In genomic region chr10:44344727-44345126, GRCh38 we compare ENCODE assay signal across 23 cellular contexts. TPM values are rescaled to one million over a fixed set of nuclear protein-coding genes. Genes with fewer than 3 reads are reported as not detected.
"Had no signal": no experiment of that assay in that cellular context is flagged by ENCODE, and none has a peak within 500 bp of the region (broad histone marks: within the 10 kb centered on the region; RNA-seq: fewer than 3 reads in every experiment).

No MANE protein-coding gene starts in this region.

- H3K4me3 Mint-ChIP-seq: naive thymus-derived CD4-positive, alpha-beta T cell; nephron; neural progenitor cell; stimulated activated memory B cell treated with anti-CD40 and anti-IgM and Interleukin-4, amounts not matched to agents 10 μg/mL and 1 μg/mL and 100 μg/mL, for 72 hours; type B pancreatic cell had no signal

- H3K27ac Mint-ChIP-seq: naive thymus-derived CD4-positive, alpha-beta T cell; neural progenitor cell; stimulated activated memory B cell treated with anti-CD40 and anti-IgM and Interleukin-4, amounts not matched to agents 10 μg/mL and 1 μg/mL and 100 μg/mL, for 72 hours; type B pancreatic cell had no signal

- H3K4me2 ChIP-seq: neural progenitor cell, smooth muscle cell had no signal

- H3K4me3 ChIP-seq: coronary artery, esophagus squamous epithelium, left lung, neural progenitor cell, prostate gland, right atrium auricular region, smooth muscle cell, testis, tibial artery had no signal

- H2AFZ ChIP-seq: parathyroid adenoma had no signal

- H3K9ac ChIP-seq: neural progenitor cell, parathyroid adenoma had no signal

- H3K9me3 ChIP-seq: esophagus squamous epithelium, left lung, prostate gland, right atrium auricular region, testis, tibial artery had no signal

- H3K4me1 Mint-ChIP-seq: naive thymus-derived CD4-positive, alpha-beta T cell; neural progenitor cell; stimulated activated memory B cell treated with anti-CD40 and anti-IgM and Interleukin-4, amounts not matched to agents 10 μg/mL and 1 μg/mL and 100 μg/mL, for 72 hours had no signal

- H3K9me3 Mint-ChIP-seq: naive thymus-derived CD4-positive, alpha-beta T cell; nephron; stimulated activated memory B cell treated with anti-CD40 and anti-IgM and Interleukin-4, amounts not matched to agents 10 μg/mL and 1 μg/mL and 100 μg/mL, for 72 hours; type B pancreatic cell had no signal

- DNase-seq: dermis blood vessel endothelial cell; effector memory CD4-positive, alpha-beta T cell; erythroblast; esophagus squamous epithelium; kidney; left lung; mesenchymal stem cell; midbrain; naive thymus-derived CD4-positive, alpha-beta T cell; stimulated activated CD4-positive, alpha-beta T cell treated with anti-CD3 and anti-CD28 coated beads, Interleukin-4, amount 100 ng/mL, for 4 hours; stimulated activated naive CD8-positive, alpha-beta T cell treated with anti-CD3 and anti-CD28 coated beads, Interleukin-15, Interleukin-2, amounts not matched to agents 100 U/mL and 50 U/mL, for 24 hours; substantia nigra; testis; tibial artery had no signal

- H3K4me1 ChIP-seq: esophagus squamous epithelium, left lung, neural progenitor cell, prostate gland, right atrium auricular region, testis, tibial artery had no signal

- H3K27ac ChIP-seq: coronary artery, esophagus squamous epithelium, left lung, neural progenitor cell, parathyroid adenoma, prostate gland, right atrium auricular region, testis, tibial artery had no signal

- H3K79me2 ChIP-seq: parathyroid adenoma had no signal

- ATAC-seq: left lung; naive thymus-derived CD4-positive, alpha-beta T cell; stimulated activated memory B cell treated with anti-CD40 and anti-IgM and Interleukin-4, amounts not matched to agents 10 μg/mL and 1 μg/mL and 100 μg/mL, for 72 hours; stimulated activated naive CD8-positive, alpha-beta T cell treated with anti-CD3 and anti-CD28 coated beads, Interleukin-15, Interleukin-2, amounts not matched to agents 100 U/mL and 50 U/mL, for 24 hours had no signal

- H3K27me3 ChIP-seq: left lung, neural progenitor cell, right atrium auricular region, testis, tibial artery had no signal

- H3K27me3 Mint-ChIP-seq: stimulated activated memory B cell treated with anti-CD40 and anti-IgM and Interleukin-4, amounts not matched to agents 10 μg/mL and 1 μg/mL and 100 μg/mL, for 72 hours had no signal

- H3K36me3 ChIP-seq: esophagus squamous epithelium, left lung, neural progenitor cell, prostate gland, right atrium auricular region had no signal

- H3K36me3 Mint-ChIP-seq: naive thymus-derived CD4-positive, alpha-beta T cell; neural progenitor cell; stimulated activated memory B cell treated with anti-CD40 and anti-IgM and Interleukin-4, amounts not matched to agents 10 μg/mL and 1 μg/mL and 100 μg/mL, for 72 hours; type B pancreatic cell had no signal

RNA-seq across cellular contexts. Expression of gene CXCL12, which starts 40.2 kb away (rescaled TPM):
- total RNA-seq: naive thymus-derived CD4-positive, alpha-beta T cell had no signal
- polyA plus RNA-seq: naive thymus-derived CD4-positive, alpha-beta T cell had no signal
